1 cellular context compared by ENCODE assay signal in the genomic region with DNA sequence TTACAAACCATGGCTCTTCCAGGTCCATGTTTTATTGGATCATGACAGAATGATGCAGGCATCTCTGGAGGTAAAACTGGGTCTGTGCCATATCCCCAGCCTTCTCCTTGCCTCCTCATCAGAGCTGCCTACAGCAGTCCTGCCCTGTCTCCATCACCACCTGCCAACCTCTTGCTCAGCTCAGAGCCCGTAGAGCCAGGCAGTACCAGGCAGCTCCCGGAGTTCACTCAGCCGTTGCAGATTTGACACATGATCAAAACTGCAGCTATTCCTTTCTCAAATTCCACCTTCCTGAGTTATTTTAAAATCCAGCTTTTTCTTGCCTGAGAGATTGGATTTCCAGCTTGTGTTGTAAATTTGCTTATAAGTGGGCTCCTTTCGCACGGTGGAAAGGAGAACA.
TF ChIP-seq lines count a peak whose summit lies in the region.

No MANE protein-coding gene starts in this region.

TF ChIP-seq in GM23338, 12 proteins besides CTCF, POLR2A, EP300 and RAD21 (continued from another document):
- TF ChIP-seq, protein P1, sequence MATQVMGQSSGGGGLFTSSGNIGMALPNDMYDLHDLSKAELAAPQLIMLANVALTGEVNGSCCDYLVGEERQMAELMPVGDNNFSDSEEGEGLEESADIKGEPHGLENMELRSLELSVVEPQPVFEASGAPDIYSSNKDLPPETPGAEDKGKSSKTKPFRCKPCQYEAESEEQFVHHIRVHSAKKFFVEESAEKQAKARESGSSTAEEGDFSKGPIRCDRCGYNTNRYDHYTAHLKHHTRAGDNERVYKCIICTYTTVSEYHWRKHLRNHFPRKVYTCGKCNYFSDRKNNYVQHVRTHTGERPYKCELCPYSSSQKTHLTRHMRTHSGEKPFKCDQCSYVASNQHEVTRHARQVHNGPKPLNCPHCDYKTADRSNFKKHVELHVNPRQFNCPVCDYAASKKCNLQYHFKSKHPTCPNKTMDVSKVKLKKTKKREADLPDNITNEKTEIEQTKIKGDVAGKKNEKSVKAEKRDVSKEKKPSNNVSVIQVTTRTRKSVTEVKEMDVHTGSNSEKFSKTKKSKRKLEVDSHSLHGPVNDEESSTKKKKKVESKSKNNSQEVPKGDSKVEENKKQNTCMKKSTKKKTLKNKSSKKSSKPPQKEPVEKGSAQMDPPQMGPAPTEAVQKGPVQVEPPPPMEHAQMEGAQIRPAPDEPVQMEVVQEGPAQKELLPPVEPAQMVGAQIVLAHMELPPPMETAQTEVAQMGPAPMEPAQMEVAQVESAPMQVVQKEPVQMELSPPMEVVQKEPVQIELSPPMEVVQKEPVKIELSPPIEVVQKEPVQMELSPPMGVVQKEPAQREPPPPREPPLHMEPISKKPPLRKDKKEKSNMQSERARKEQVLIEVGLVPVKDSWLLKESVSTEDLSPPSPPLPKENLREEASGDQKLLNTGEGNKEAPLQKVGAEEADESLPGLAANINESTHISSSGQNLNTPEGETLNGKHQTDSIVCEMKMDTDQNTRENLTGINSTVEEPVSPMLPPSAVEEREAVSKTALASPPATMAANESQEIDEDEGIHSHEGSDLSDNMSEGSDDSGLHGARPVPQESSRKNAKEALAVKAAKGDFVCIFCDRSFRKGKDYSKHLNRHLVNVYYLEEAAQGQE (IDR thresholded peaks at IDR 0.05; ENCODE audit: unreplicated experiment) = no peak
- TF ChIP-seq CREB1 (CRISPR knock-in tag; IDR thresholded peaks at IDR 0.05; ENCODE audit: low read depth) (no peak), ZNF114 (CRISPR knock-in tag; IDR thresholded peaks at IDR 0.05) (no peak), EZH2phosphoT487 (IDR thresholded peaks at IDR 0.05; ENCODE audit: unreplicated experiment) (no peak)
